Comparison of ENCODE assay signal across 1 cellular context in the genomic region with DNA sequence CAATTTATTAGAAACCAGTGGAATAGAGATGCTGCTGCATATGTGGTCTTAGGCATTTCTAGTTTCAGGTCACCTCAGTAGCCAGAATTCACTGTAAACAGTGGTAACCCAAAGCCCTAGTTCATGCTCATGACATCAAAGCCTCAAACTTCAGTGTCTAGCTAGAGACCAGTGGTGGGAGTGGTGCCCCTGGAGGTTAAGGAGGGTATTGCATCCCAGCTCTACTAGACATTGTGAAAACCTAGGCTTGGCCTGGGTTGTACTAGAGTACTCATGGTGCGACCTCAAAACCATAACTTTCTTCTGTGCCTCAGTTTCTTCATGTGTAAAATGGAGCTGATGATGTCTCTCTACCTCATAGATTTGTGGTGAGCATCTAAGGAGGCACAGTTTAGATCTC.
TF ChIP-seq lines count a peak whose summit lies in the region.

No MANE protein-coding gene starts in this region.

TF ChIP-seq in SK-N-SH, 30 proteins besides CTCF, POLR2A, EP300 and RAD21 (continued from another document):
- TF ChIP-seq TAF1 (IDR thresholded peaks at IDR 0.05; ENCODE audit: borderline replicate concordance, low read depth, low read length) = no peak
- no peak for TF ChIP-seq TEAD4 (IDR thresholded peaks at IDR 0.05; ENCODE audit: borderline replicate concordance, insufficient read depth)
- TF ChIP-seq JUND (IDR thresholded peaks at IDR 0.05) = no peak
- no peak for TF ChIP-seq USF2 (IDR thresholded peaks at IDR 0.05; ENCODE audit: borderline replicate concordance, low read depth, low read length)
- TF ChIP-seq TCF12 (IDR thresholded peaks at IDR 0.05) = no peak
- TF ChIP-seq YY1 (IDR thresholded peaks at IDR 0.05; ENCODE audit: low read depth) = no peak
- no peak for TF ChIP-seq MEF2A (IDR thresholded peaks at IDR 0.05; ENCODE audit: borderline replicate concordance, low read depth)
- no peak for TF ChIP-seq RFX5 (IDR thresholded peaks at IDR 0.05; ENCODE audit: low read length)
- TF ChIP-seq SMC3 (IDR thresholded peaks at IDR 0.05; ENCODE audit: low read depth, low read length) = no peak
- no peak for TF ChIP-seq NFIC (IDR thresholded peaks at IDR 0.05; ENCODE audit: borderline replicate concordance)
